ENCODE assay signal across 9 cellular contexts in genomic region chr10:117542706-117543244, GRCh38. TPM values are rescaled to one million over a fixed set of nuclear protein-coding genes. Genes with fewer than 3 reads are reported as not detected.
DNase-seq lines count a peak whose midpoint lies in the region; ATAC-seq and TF ChIP-seq lines count a peak whose summit lies in the region.
"Had no signal": no experiment of that assay in that cellular context is flagged by ENCODE, and none has a peak within 500 bp of the region (broad histone marks: within the 10 kb centered on the region; RNA-seq: fewer than 3 reads in every experiment).

Gene EMX2, plus strand, starts transcription at chr10:117542746. Its CDS starts 522 bp downstream, at chr10:117543268.

- H3K27me3 Mint-ChIP-seq in stimulated activated naive CD8-positive, alpha-beta T cell treated with anti-CD3 and anti-CD28 coated beads, Interleukin-15, Interleukin-2, amounts not matched to agents 100 ng/mL and 50 ng/mL, for 24 hours = peaks cover 76% of the 10 kb centered on the region
- peaks cover 98% of the 10 kb centered on the region for H3K27me3 Mint-ChIP-seq in nephron (ENCODE audit: low read depth)

- peaks cover 24% of the 10 kb centered on the region for H3K4me1 Mint-ChIP-seq in stimulated activated naive CD8-positive, alpha-beta T cell treated with anti-CD3 and anti-CD28 coated beads, Interleukin-15, Interleukin-2, amounts not matched to agents 100 ng/mL and 50 ng/mL, for 24 hours (ENCODE audit: low read depth)
- H3K4me1 Mint-ChIP-seq in nephron = peaks cover 40% of the 10 kb centered on the region

- H3K27me3 ChIP-seq in dorsolateral prefrontal cortex (peaks cover 0 to 100% (median 94%) of the 10 kb centered on the region in 45 donors), vagina (peaks cover 19% of the 10 kb centered on the region)

- H3K9me3 Mint-ChIP-seq in stimulated activated naive CD8-positive, alpha-beta T cell treated with anti-CD3 and anti-CD28 coated beads, Interleukin-15, Interleukin-2, amounts not matched to agents 100 ng/mL and 50 ng/mL, for 24 hours = no peaks in the 10 kb centered on the region
- H3K9me3 Mint-ChIP-seq in nephron = no peaks in the 10 kb centered on the region

- H3K9me3 ChIP-seq in vagina = no peaks in the 10 kb centered on the region

- H3K36me3 ChIP-seq in vagina = no peaks in the 10 kb centered on the region

- peak within 1 kb of the TSS; percentile 75 for H3K27ac Mint-ChIP-seq in stimulated activated naive CD8-positive, alpha-beta T cell treated with anti-CD3 and anti-CD28 coated beads, Interleukin-15, Interleukin-2, amounts not matched to agents 100 ng/mL and 50 ng/mL, for 24 hours
- peak within 1 kb of the TSS; percentile 99 for H3K27ac Mint-ChIP-seq in nephron

- H3K36me3 Mint-ChIP-seq in stimulated activated naive CD8-positive, alpha-beta T cell treated with anti-CD3 and anti-CD28 coated beads, Interleukin-15, Interleukin-2, amounts not matched to agents 100 ng/mL and 50 ng/mL, for 24 hours (ENCODE audit: low read depth) = no peaks in the 10 kb centered on the region
- H3K36me3 Mint-ChIP-seq in nephron (ENCODE audit: low read depth) = peaks cover 24% of the 10 kb centered on the region

- H3K4me3 Mint-ChIP-seq in stimulated activated naive CD8-positive, alpha-beta T cell treated with anti-CD3 and anti-CD28 coated beads, Interleukin-15, Interleukin-2, amounts not matched to agents 100 ng/mL and 50 ng/mL, for 24 hours = peak within 1 kb of the TSS; percentile 48
- peak within 1 kb of the TSS; percentile 86 to 99 (median 94) for H3K4me3 Mint-ChIP-seq in nephron

- ATAC-seq in stimulated activated naive CD8-positive, alpha-beta T cell treated with anti-CD3 and anti-CD28 coated beads, Interleukin-15, Interleukin-2, amounts not matched to agents 100 U/mL and 50 U/mL, for 24 hours = no peak
- no peak for ATAC-seq in GM19035 (IDR thresholded peaks at IDR 0.05; ENCODE audit: unreplicated experiment)

- peak in 1 of 2 donors; percentile 14 for TF ChIP-seq POLR2A in vagina (IDR thresholded peaks at IDR 0.05)

- H3K4me1 ChIP-seq in vagina = peaks cover 47% of the 10 kb centered on the region

- intact Hi-C loops in dorsolateral prefrontal cortex (cut with DNase I) (loop anchor here in 1 of 2 donors (5.0 kb wide), 1 partner anchor 505 kb away; the partner anchor contains the start of gene RAB11FIP2), vagina (cut with DNase I) (no loop called here)

- H3K27ac ChIP-seq in dorsolateral prefrontal cortex (peak within 1 kb of the TSS in 57 of 59 donors; percentile 13 to 94 (median 82)), vagina (peak within 1 kb of the TSS; percentile 87)

- no peak for TF ChIP-seq CTCF in dorsolateral prefrontal cortex (IDR thresholded peaks at IDR 0.05 in 54 of 56, conservative IDR thresholded peaks at IDR 0.05 in 2 of 56; ENCODE audit: low read depth in 1 of 56, partially characterized antibody in 56 of 56)
- no peak for TF ChIP-seq CTCF in nephron (IDR thresholded peaks at IDR 0.05; ENCODE audit: unreplicated experiment in 3 of 3)
- TF ChIP-seq CTCF in vagina (IDR thresholded peaks at IDR 0.05) = no peak

- no peak for DNase-seq in stimulated activated naive CD8-positive, alpha-beta T cell treated with anti-CD3 and anti-CD28 coated beads, Interleukin-15, Interleukin-2, amounts not matched to agents 100 U/mL and 50 U/mL, for 24 hours
- no peak for DNase-seq in dorsolateral prefrontal cortex
- no peak for DNase-seq in vagina (ENCODE audit: extremely low spot score in 2 of 2)
- DNase-seq in NCI-H146 (lab: John Stamatoyannopoulos, UW) = no peak
- no peak for DNase-seq in mesenteric fat pad (ENCODE audit: low spot score)

- peak within 1 kb of the TSS; percentile 16 to 72 (median 57) for H3K4me3 ChIP-seq in dorsolateral prefrontal cortex
- peak within 1 kb of the TSS; percentile 48 to 54 for H3K4me3 ChIP-seq in vagina

RNA-seq across cellular contexts. Expression of gene EMX2, which starts in this region (rescaled TPM):
- total RNA-seq in dorsolateral prefrontal cortex (10 to 100 TPM in 118 of 120 experiments, 1 to 10 TPM in 2; 8.0 to 53.7 (median 21.6) TPM), vagina (0.74 TPM), mesenteric fat pad (2.4 TPM)
- total RNA-seq: endothelial cell of umbilical vein had no signal
